Comparison of ENCODE assay signal across 2 cellular contexts in genomic region chr2:74482801-74483674, GRCh38.
A peak's percentile ranks its signal among the peaks of the same experiment; 100 is the strongest.
TF ChIP-seq lines count a peak whose summit lies in the region.

TSS of gene CCDC142 (minus strand) at chr2:74482998. CDS start at chr2:74482837, 161 bp downstream.
TSS of gene TTC31 (plus strand) at chr2:74483081. CDS start at chr2:74483096, 15 bp downstream.

TF ChIP-seq in GM23338, 12 proteins besides CTCF, POLR2A, EP300 and RAD21 (continued from another document):
- no peak for TF ChIP-seq REST (IDR thresholded peaks at IDR 0.05; ENCODE audit: unreplicated experiment)
- TF ChIP-seq NANOG (IDR thresholded peaks at IDR 0.05; ENCODE audit: borderline replicate concordance), result peak; percentile 96
- no peak for TF ChIP-seq ZNF331 (CRISPR knock-in tag; IDR thresholded peaks at IDR 0.05; ENCODE audit: low read depth)
- TF ChIP-seq ETS1 (IDR thresholded peaks at IDR 0.05), result peak; percentile 96
- peak; percentile 89 for TF ChIP-seq POLR2AphosphoS5 (IDR thresholded peaks at IDR 0.05; ENCODE audit: low read depth)
- TF ChIP-seq, protein P1, sequence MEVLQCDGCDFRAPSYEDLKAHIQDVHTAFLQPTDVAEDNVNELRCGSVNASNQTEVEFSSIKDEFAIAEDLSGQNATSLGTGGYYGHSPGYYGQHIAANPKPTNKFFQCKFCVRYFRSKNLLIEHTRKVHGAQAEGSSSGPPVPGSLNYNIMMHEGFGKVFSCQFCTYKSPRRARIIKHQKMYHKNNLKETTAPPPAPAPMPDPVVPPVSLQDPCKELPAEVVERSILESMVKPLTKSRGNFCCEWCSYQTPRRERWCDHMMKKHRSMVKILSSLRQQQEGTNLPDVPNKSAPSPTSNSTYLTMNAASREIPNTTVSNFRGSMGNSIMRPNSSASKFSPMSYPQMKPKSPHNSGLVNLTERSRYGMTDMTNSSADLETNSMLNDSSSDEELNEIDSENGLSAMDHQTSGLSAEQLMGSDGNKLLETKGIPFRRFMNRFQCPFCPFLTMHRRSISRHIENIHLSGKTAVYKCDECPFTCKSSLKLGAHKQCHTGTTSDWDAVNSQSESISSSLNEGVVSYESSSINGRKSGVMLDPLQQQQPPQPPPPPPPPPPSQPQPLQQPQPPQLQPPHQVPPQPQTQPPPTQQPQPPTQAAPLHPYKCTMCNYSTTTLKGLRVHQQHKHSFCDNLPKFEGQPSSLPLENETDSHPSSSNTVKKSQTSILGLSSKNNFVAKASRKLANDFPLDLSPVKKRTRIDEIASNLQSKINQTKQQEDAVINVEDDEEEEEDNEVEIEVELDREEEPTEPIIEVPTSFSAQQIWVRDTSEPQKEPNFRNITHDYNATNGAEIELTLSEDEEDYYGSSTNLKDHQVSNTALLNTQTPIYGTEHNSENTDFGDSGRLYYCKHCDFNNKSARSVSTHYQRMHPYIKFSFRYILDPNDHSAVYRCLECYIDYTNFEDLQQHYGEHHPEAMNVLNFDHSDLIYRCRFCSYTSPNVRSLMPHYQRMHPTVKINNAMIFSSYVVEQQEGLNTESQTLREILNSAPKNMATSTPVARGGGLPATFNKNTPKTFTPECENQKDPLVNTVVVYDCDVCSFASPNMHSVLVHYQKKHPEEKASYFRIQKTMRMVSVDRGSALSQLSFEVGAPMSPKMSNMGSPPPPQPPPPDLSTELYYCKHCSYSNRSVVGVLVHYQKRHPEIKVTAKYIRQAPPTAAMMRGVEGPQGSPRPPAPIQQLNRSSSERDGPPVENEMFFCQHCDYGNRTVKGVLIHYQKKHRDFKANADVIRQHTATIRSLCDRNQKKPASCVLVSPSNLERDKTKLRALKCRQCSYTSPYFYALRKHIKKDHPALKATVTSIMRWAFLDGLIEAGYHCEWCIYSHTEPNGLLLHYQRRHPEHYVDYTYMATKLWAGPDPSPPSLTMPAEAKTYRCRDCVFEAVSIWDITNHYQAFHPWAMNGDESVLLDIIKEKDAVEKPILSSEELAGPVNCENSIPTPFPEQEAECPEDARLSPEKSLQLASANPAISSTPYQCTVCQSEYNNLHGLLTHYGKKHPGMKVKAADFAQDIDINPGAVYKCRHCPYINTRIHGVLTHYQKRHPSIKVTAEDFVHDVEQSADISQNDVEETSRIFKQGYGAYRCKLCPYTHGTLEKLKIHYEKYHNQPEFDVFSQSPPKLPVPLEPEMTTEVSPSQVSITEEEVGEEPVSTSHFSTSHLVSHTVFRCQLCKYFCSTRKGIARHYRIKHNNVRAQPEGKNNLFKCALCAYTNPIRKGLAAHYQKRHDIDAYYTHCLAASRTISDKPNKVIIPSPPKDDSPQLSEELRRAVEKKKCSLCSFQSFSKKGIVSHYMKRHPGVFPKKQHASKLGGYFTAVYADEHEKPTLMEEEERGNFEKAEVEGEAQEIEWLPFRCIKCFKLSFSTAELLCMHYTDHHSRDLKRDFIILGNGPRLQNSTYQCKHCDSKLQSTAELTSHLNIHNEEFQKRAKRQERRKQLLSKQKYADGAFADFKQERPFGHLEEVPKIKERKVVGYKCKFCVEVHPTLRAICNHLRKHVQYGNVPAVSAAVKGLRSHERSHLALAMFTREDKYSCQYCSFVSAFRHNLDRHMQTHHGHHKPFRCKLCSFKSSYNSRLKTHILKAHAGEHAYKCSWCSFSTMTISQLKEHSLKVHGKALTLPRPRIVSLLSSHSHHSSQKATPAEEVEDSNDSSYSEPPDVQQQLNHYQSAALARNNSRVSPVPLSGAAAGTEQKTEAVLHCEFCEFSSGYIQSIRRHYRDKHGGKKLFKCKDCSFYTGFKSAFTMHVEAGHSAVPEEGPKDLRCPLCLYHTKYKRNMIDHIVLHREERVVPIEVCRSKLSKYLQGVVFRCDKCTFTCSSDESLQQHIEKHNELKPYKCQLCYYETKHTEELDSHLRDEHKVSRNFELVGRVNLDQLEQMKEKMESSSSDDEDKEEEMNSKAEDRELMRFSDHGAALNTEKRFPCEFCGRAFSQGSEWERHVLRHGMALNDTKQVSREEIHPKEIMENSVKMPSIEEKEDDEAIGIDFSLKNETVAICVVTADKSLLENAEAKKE (CRISPR knock-in tag; IDR thresholded peaks at IDR 0.05), result no peak
- TF ChIP-seq EZH2phosphoT487 (IDR thresholded peaks at IDR 0.05; ENCODE audit: unreplicated experiment), result no peak
- TF ChIP-seq ZNF114 (CRISPR knock-in tag; IDR thresholded peaks at IDR 0.05), result no peak
- TF ChIP-seq JUNB (IDR thresholded peaks at IDR 0.05; ENCODE audit: unreplicated experiment), result no peak
TF ChIP-seq in GM23338: peak in this region for 4.

TF ChIP-seq in neural cell, 6 proteins besides CTCF, POLR2A, EP300 and RAD21 (continued from another document):
- peak; percentile 68 for TF ChIP-seq REST (IDR thresholded peaks at IDR 0.05; ENCODE audit: borderline replicate concordance)
- TF ChIP-seq TAF1 (IDR thresholded peaks at IDR 0.05; ENCODE audit: low read depth), result peak; percentile 52
- TF ChIP-seq SMC3 (conservative IDR thresholded peaks at IDR 0.05; ENCODE audit: poor library complexity), result peak; percentile 98
- peak; percentile 87 for TF ChIP-seq MXI1 (conservative IDR thresholded peaks at IDR 0.05; ENCODE audit: poor library complexity, severe bottlenecking)
- TF ChIP-seq POLR2AphosphoS5 (IDR thresholded peaks at IDR 0.05), result peak; percentile 92
